In genomic region chr10:60470091-60470490, GRCh38 we compare ENCODE assay signal across 26 cellular contexts.
"Had no signal": no experiment of that assay in that cellular context is flagged by ENCODE, and none has a peak within 500 bp of the region (broad histone marks: within the 10 kb centered on the region; RNA-seq: fewer than 3 reads in every experiment).

No MANE protein-coding gene starts in this region.

- H3K4me3 ChIP-seq: adrenal gland, breast epithelium, cardiac muscle cell, coronary artery, esophagus squamous epithelium, gastroesophageal sphincter had no signal

- H3K27me3 ChIP-seq: adrenal gland, breast epithelium, cardiac muscle cell, esophagus squamous epithelium, gastroesophageal sphincter had no signal

- H3K36me3 ChIP-seq: adrenal gland, breast epithelium, cardiac muscle cell, esophagus squamous epithelium, gastroesophageal sphincter had no signal

- H3K27ac ChIP-seq: adrenal gland, breast epithelium, cardiac muscle cell, coronary artery, epithelial cell of prostate, esophagus squamous epithelium, gastroesophageal sphincter had no signal

- H3K4me1 ChIP-seq: adrenal gland, breast epithelium, esophagus squamous epithelium, gastroesophageal sphincter had no signal

- DNase-seq: activated CD4-positive, alpha-beta memory T cell treated with anti-CD3 and anti-CD28 coated beads for 36 hours; activated CD4-positive, alpha-beta T cell treated with anti-CD3 and anti-CD28 coated beads for 36 hours; activated CD4-positive, alpha-beta T cell treated with anti-CD3 and anti-CD28 coated beads, Interleukin-2, amount 10 ng/mL, durations not matched to agents 24 days and 14 days; activated CD4-positive, CD25-positive, alpha-beta regulatory T cell; activated CD4-positive, CD25-positive, alpha-beta regulatory T cell treated with anti-CD3 and anti-CD28 coated beads, Interleukin-2, amount 50 U/mL, for 72 hours; activated CD8-positive, alpha-beta memory T cell treated with anti-CD3 and anti-CD28 coated beads, Interleukin-2, amount 10 ng/mL, durations not matched to agents 7 days and 5 days; activated CD8-positive, alpha-beta memory T cell treated with anti-CD3 and anti-CD28 coated beads, Interleukin-2, amount 50 U/mL, for 4 hours; activated CD8-positive, alpha-beta T cell treated with anti-CD3 and anti-CD28 coated beads, Interleukin-2, amount 10 ng/mL, durations not matched to agents 7 days and 5 days; activated effector memory CD4-positive, alpha-beta T cell treated with anti-CD3 and anti-CD28 coated beads, Interleukin-2, amount 50 U/mL, for 16 hours; activated naive CD4-positive, alpha-beta T cell treated with anti-CD3 and anti-CD28 coated beads for 36 hours; activated naive CD8-positive, alpha-beta T cell treated with anti-CD3 and anti-CD28 coated beads for 36 hours; activated naive CD8-positive, alpha-beta T cell treated with anti-CD3 and anti-CD28 coated beads, Interleukin-2, amount 50 U/mL, for 24 hours; activated T-cell treated with anti-CD3 and anti-CD28 coated beads, Interleukin-2, amount 50 U/mL, for 1 hour; activated T-cell treated with anti-CD3 and anti-CD28 coated beads, Interleukin-2, amount 50 U/mL, for 48 hours; adrenal gland; amygdala; aorta; effector CD8-positive, alpha-beta T cell; esophagus squamous epithelium; foreskin melanocyte; T-helper 2 cell had no signal

- H3K9me3 ChIP-seq: adrenal gland, breast epithelium, esophagus squamous epithelium, gastroesophageal sphincter had no signal
